Comparison of ENCODE assay signal across 1 cellular context in genomic region chr1:201444792-201445191, GRCh38.
TF ChIP-seq lines count a peak whose summit lies in the region.

No MANE protein-coding gene starts in this region.

TF ChIP-seq in GM23338, 12 proteins besides CTCF, POLR2A, EP300 and RAD21 (continued from another document):
- TF ChIP-seq ZNF331 (CRISPR knock-in tag; IDR thresholded peaks at IDR 0.05; ENCODE audit: low read depth), result no peak
- TF ChIP-seq, protein P1, sequence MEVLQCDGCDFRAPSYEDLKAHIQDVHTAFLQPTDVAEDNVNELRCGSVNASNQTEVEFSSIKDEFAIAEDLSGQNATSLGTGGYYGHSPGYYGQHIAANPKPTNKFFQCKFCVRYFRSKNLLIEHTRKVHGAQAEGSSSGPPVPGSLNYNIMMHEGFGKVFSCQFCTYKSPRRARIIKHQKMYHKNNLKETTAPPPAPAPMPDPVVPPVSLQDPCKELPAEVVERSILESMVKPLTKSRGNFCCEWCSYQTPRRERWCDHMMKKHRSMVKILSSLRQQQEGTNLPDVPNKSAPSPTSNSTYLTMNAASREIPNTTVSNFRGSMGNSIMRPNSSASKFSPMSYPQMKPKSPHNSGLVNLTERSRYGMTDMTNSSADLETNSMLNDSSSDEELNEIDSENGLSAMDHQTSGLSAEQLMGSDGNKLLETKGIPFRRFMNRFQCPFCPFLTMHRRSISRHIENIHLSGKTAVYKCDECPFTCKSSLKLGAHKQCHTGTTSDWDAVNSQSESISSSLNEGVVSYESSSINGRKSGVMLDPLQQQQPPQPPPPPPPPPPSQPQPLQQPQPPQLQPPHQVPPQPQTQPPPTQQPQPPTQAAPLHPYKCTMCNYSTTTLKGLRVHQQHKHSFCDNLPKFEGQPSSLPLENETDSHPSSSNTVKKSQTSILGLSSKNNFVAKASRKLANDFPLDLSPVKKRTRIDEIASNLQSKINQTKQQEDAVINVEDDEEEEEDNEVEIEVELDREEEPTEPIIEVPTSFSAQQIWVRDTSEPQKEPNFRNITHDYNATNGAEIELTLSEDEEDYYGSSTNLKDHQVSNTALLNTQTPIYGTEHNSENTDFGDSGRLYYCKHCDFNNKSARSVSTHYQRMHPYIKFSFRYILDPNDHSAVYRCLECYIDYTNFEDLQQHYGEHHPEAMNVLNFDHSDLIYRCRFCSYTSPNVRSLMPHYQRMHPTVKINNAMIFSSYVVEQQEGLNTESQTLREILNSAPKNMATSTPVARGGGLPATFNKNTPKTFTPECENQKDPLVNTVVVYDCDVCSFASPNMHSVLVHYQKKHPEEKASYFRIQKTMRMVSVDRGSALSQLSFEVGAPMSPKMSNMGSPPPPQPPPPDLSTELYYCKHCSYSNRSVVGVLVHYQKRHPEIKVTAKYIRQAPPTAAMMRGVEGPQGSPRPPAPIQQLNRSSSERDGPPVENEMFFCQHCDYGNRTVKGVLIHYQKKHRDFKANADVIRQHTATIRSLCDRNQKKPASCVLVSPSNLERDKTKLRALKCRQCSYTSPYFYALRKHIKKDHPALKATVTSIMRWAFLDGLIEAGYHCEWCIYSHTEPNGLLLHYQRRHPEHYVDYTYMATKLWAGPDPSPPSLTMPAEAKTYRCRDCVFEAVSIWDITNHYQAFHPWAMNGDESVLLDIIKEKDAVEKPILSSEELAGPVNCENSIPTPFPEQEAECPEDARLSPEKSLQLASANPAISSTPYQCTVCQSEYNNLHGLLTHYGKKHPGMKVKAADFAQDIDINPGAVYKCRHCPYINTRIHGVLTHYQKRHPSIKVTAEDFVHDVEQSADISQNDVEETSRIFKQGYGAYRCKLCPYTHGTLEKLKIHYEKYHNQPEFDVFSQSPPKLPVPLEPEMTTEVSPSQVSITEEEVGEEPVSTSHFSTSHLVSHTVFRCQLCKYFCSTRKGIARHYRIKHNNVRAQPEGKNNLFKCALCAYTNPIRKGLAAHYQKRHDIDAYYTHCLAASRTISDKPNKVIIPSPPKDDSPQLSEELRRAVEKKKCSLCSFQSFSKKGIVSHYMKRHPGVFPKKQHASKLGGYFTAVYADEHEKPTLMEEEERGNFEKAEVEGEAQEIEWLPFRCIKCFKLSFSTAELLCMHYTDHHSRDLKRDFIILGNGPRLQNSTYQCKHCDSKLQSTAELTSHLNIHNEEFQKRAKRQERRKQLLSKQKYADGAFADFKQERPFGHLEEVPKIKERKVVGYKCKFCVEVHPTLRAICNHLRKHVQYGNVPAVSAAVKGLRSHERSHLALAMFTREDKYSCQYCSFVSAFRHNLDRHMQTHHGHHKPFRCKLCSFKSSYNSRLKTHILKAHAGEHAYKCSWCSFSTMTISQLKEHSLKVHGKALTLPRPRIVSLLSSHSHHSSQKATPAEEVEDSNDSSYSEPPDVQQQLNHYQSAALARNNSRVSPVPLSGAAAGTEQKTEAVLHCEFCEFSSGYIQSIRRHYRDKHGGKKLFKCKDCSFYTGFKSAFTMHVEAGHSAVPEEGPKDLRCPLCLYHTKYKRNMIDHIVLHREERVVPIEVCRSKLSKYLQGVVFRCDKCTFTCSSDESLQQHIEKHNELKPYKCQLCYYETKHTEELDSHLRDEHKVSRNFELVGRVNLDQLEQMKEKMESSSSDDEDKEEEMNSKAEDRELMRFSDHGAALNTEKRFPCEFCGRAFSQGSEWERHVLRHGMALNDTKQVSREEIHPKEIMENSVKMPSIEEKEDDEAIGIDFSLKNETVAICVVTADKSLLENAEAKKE (CRISPR knock-in tag; IDR thresholded peaks at IDR 0.05), result no peak
